Comparison of ENCODE assay signal across 1 cellular context in genomic region chr6:26439151-26439550, GRCh38.
TF ChIP-seq lines count a peak whose summit lies in the region.

No MANE protein-coding gene starts in this region.

TF ChIP-seq in SK-N-SH, 30 proteins besides CTCF, POLR2A, EP300 and RAD21 (continued from another document):
- TF ChIP-seq REST (IDR thresholded peaks at IDR 0.05; ENCODE audit: low read depth, low read length) (no peak), EZH2phosphoT487 (IDR thresholded peaks at IDR 0.05; ENCODE audit: borderline replicate concordance, low read depth) (no peak), ZBTB33 (IDR thresholded peaks at IDR 0.05; ENCODE audit: borderline replicate concordance, low read depth) (no peak), YY1 (IDR thresholded peaks at IDR 0.05; ENCODE audit: low read depth) (no peak), RXRA (IDR thresholded peaks at IDR 0.05; ENCODE audit: borderline replicate concordance, low read depth) (no peak), FOXM1 (IDR thresholded peaks at IDR 0.05; ENCODE audit: low read depth) (no peak), MXI1 (IDR thresholded peaks at IDR 0.05; ENCODE audit: low read depth, low read length) (no peak), FOXJ3 (CRISPR knock-in tag; IDR thresholded peaks at IDR 0.05) (no peak), USF2 (IDR thresholded peaks at IDR 0.05; ENCODE audit: borderline replicate concordance, low read depth, low read length) (no peak), GABPA (IDR thresholded peaks at IDR 0.05; ENCODE audit: low read depth) (no peak)
